ENCODE assay signal across 9 cellular contexts in the genomic region with DNA sequence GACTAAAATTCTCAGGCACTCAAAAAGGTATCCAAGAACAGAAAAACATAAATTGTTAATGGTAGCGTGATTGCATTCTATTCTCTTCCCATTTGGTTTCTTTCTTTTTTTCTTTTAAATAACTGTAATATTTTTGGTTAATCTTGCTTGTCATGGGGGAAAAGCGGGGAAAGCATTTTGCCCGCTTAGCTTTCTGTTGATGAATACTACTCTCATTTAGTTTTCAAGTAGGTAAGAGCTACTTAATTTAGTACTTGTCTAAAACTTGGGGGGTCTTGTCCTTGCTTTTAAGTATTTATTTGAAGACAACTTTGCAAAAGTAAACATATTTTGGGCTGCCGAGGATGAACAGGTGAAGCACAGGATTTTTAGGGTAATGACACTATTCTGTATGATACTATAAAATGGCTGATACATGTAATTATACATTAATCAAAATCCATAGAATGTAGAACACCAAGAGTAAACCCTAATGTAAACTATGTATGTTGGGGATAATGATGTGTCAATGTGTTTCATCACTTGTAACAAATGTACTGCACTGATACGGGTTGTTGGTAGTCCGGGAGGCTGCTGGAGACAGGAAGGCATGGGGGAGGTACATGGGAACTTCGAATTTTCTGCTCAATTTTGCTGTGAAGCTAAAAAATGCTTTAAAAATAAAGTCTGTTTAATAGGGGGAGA. TPM values are rescaled to one million over a fixed set of nuclear protein-coding genes. Genes with fewer than 3 reads are reported as not detected.
A peak's percentile ranks its signal among the peaks of the same experiment; 100 is the strongest.
DNase-seq lines count a peak whose midpoint lies in the region; ATAC-seq and TF ChIP-seq lines count a peak whose summit lies in the region.
"Had no signal": no experiment of that assay in that cellular context is flagged by ENCODE, and none has a peak within 500 bp of the region (broad histone marks: within the 10 kb centered on the region; RNA-seq: fewer than 3 reads in every experiment).

No MANE protein-coding gene starts in this region.

- peak overlapping the region; percentile 98 for H3K27ac Mint-ChIP-seq in activated T-cell treated with anti-CD3 and anti-CD28 coated beads, Interleukin-2, amount 50 U/mL, for 72 hours
- H3K27ac Mint-ChIP-seq in activated naive CD8-positive, alpha-beta T cell: peak overlapping the region; percentile 96

- H3K9me3 Mint-ChIP-seq in activated T-cell treated with anti-CD3 and anti-CD28 coated beads, Interleukin-2, amount 50 U/mL, for 72 hours: peaks cover 0 to 4% of the 10 kb centered on the region in 2 donors
- H3K9me3 Mint-ChIP-seq in activated naive CD8-positive, alpha-beta T cell (ENCODE audit: low read depth): no peaks in the 10 kb centered on the region

- H3K36me3 Mint-ChIP-seq in activated T-cell treated with anti-CD3 and anti-CD28 coated beads, Interleukin-2, amount 50 U/mL, for 72 hours (ENCODE audit: insufficient read depth in 2 of 2): peaks cover 4 to 8% of the 10 kb centered on the region in 2 donors
- no peaks in the 10 kb centered on the region for H3K36me3 Mint-ChIP-seq in activated naive CD8-positive, alpha-beta T cell

- DNase-seq in activated T-cell treated with anti-CD3 and anti-CD28 coated beads, Interleukin-2, amount 50 U/mL, for 72 hours: peak; percentile 13 to 14
- no peak for DNase-seq in activated T-cell treated with anti-CD3 and anti-CD28 coated beads, Interleukin-2, amount 50 U/mL, for 1 hour
- DNase-seq in left lung (no peak), tibial artery (no peak)
- DNase-seq: amygdala had no signal

- H3K36me3 ChIP-seq in left lung: no peaks in the 10 kb centered on the region
- H3K36me3 ChIP-seq in tibial artery: no peaks in the 10 kb centered on the region

- intact Hi-C loops in left lung (cut with DNase I) (no loop called here), tibial artery (cut with DNase I; ENCODE audit: low total_unique reads) (no loop called here)

- TF ChIP-seq CTCF in left lung (IDR thresholded peaks at IDR 0.05) (no peak), tibial artery (IDR thresholded peaks at IDR 0.05) (no peak)

- H3K27ac ChIP-seq in left lung: peak overlapping the region; percentile 94 to 99
- H3K27ac ChIP-seq in tibial artery: peak overlapping the region; percentile 93 to 96

- H3K27me3 ChIP-seq in left lung: no peaks in the 10 kb centered on the region
- no peaks in the 10 kb centered on the region for H3K27me3 ChIP-seq in tibial artery

- H3K4me1 ChIP-seq in left lung (peaks cover 28 to 61% of the 10 kb centered on the region in 2 donors), tibial artery (peaks cover 0 to 40% (median 19%) of the 10 kb centered on the region in 4 donors)

- H3K4me3 ChIP-seq in left lung (peak overlapping the region; percentile 51 to 75), tibial artery (peak overlapping the region; percentile 75 to 80)

- H3K27me3 Mint-ChIP-seq in activated T-cell treated with anti-CD3 and anti-CD28 coated beads, Interleukin-2, amount 50 U/mL, for 72 hours (ENCODE audit: low read depth): no peaks in the 10 kb centered on the region
- H3K27me3 Mint-ChIP-seq in activated naive CD8-positive, alpha-beta T cell: no peaks in the 10 kb centered on the region

- H3K4me1 Mint-ChIP-seq in activated T-cell treated with anti-CD3 and anti-CD28 coated beads, Interleukin-2, amount 50 U/mL, for 72 hours (ENCODE audit: low read depth): peaks cover 63% of the 10 kb centered on the region
- H3K4me1 Mint-ChIP-seq in activated naive CD8-positive, alpha-beta T cell (ENCODE audit: low read depth): peaks cover 58% of the 10 kb centered on the region

- ATAC-seq in activated T-cell treated with anti-CD3 and anti-CD28 coated beads, Interleukin-2, amount 50 U/mL, for 72 hours (replicated peaks in 1 of 2): no peak
- ATAC-seq in left lung (no peak), GM21515 (IDR thresholded peaks at IDR 0.05; ENCODE audit: unreplicated experiment) (no peak), esophagus mucosa (no peak), GM19023 (IDR thresholded peaks at IDR 0.05; ENCODE audit: unreplicated experiment) (no peak)

- H3K4me3 Mint-ChIP-seq in activated T-cell treated with anti-CD3 and anti-CD28 coated beads, Interleukin-2, amount 50 U/mL, for 72 hours: peak overlapping the region; percentile 92 to 97
- peak overlapping the region; percentile 95 for H3K4me3 Mint-ChIP-seq in activated naive CD8-positive, alpha-beta T cell

- no peaks in the 10 kb centered on the region for H3K9me3 ChIP-seq in left lung
- H3K9me3 ChIP-seq in tibial artery: no peaks in the 10 kb centered on the region

RNA-seq across cellular contexts. Expression of a gene that starts 1.7 kb away (rescaled TPM):
- 100 to 1,000 TPM; 121 to 125 TPM for total RNA-seq in activated T-cell treated with anti-CD3 and anti-CD28 coated beads, Interleukin-2, amount 50 U/mL, for 72 hours
- total RNA-seq in left lung: 100 to 1,000 TPM in 1 of 2 donors, 10 to 100 TPM in 1; 86.9 to 113 TPM
- 52.9 TPM for total RNA-seq in esophagus mucosa

Comparison
In these comparisons a context has a peak if more than half of its experiments do, and no peak if none do; other contexts are left out.
1. DNase-seq: peak in activated T-cell treated with anti-CD3 and anti-CD28 coated beads, Interleukin-2, amount 50 U/mL, for 72 hours (2 of 2); none in activated T-cell treated with anti-CD3 and anti-CD28 coated beads, Interleukin-2, amount 50 U/mL, for 1 hour (single experiment), left lung (0 of 2) and tibial artery (0 of 2).